9 cellular contexts compared by ENCODE assay signal in genomic region chr1:91884459-91885290, GRCh38. TPM values are rescaled to one million over a fixed set of nuclear protein-coding genes. Genes with fewer than 3 reads are reported as not detected.
A peak's percentile ranks its signal among the peaks of the same experiment; 100 is the strongest.
DNase-seq lines count a peak whose midpoint lies in the region; ATAC-seq, FAIRE-seq and TF ChIP-seq lines count a peak whose summit lies in the region.
"Had no signal": no experiment of that assay in that cellular context is flagged by ENCODE, and none has a peak within 500 bp of the region (broad histone marks: within the 10 kb centered on the region; RNA-seq: fewer than 3 reads in every experiment).

No MANE protein-coding gene starts in this region.

- no peak overlapping the region for H2BK12ac ChIP-seq in mesenchymal stem cell (ENCODE audit: low read length in 2 of 2)

- CTCF ChIA-PET in HEK293 (lab: Yijun Ruan, JAX): interaction anchor here (0.5 to 2.2 kb wide), 7 partner anchors 9 to 348 kb away, joined by 3 to 8 read pairs (median 4); no protein-coding TSS in a partner anchor
- CTCF ChIA-PET in WTC11 (lab: Charles Lee): no interaction called here

- H4K91ac ChIP-seq in mesenchymal stem cell (ENCODE audit: low read length): no peak overlapping the region

- H3K27me3 ChIP-seq in ACC112 (ENCODE audit: insufficient read depth, low read length) (no peaks in the 10 kb centered on the region), mesenchymal stem cell (ENCODE audit: control insufficient read depth in 1 of 2, insufficient read depth in 1 of 2, low read length in 2 of 2) (no peaks in the 10 kb centered on the region), suprapubic skin (no peaks in the 10 kb centered on the region)

- no peaks in the 10 kb centered on the region for H3K9me3 ChIP-seq in HEK293 (ENCODE audit: control insufficient read depth, insufficient read depth, low read depth, low read length)
- no peaks in the 10 kb centered on the region for H3K9me3 ChIP-seq in mesenchymal stem cell (ENCODE audit: control insufficient read depth, low read length)
- no peaks in the 10 kb centered on the region for H3K9me3 ChIP-seq in suprapubic skin

- peak overlapping the region; percentile 59 for H3K4me2 ChIP-seq in mesenchymal stem cell (ENCODE audit: low read length, poor library complexity, severe bottlenecking)

- peak overlapping the region; percentile 97 for H3K9ac ChIP-seq in mesenchymal stem cell (ENCODE audit: low read length)

- H3K36me3 ChIP-seq in ACC112 (ENCODE audit: insufficient read depth, low read length): no peaks in the 10 kb centered on the region
- H3K36me3 ChIP-seq in HEK293 (ENCODE audit: control insufficient read depth in 2 of 2, insufficient read depth in 1 of 2, low read length in 2 of 2): no peaks in the 10 kb centered on the region
- H3K36me3 ChIP-seq in mesenchymal stem cell (ENCODE audit: control insufficient read depth in 1 of 2, insufficient read depth in 2 of 2, low read depth in 1 of 2, low read length in 2 of 2): peaks cover 0 to 15% of the 10 kb centered on the region in 2 experiments
- no peaks in the 10 kb centered on the region for H3K36me3 ChIP-seq in suprapubic skin

- no peaks in the 10 kb centered on the region for H3K9me3 Mint-ChIP-seq in WTC11

- no peak for TF ChIP-seq POLR2A in suprapubic skin (IDR thresholded peaks at IDR 0.05)

- no peak overlapping the region for H3K4ac ChIP-seq in mesenchymal stem cell (ENCODE audit: low read depth in 1 of 2, low read length in 2 of 2)

- H3K14ac ChIP-seq in mesenchymal stem cell (ENCODE audit: low read length in 2 of 2): no peak overlapping the region

- peak overlapping the region; percentile 90 for H3K4me3 Mint-ChIP-seq in WTC11

- 16% methylated on average over 24 of the region's 25 CpGs for WGBS in mesenchymal stem cell
- 4% methylated on average over 25 of the region's 25 CpGs for WGBS in suprapubic skin

- no peak overlapping the region for H2BK120ac ChIP-seq in mesenchymal stem cell (ENCODE audit: low read depth, low read length)

- peaks cover 16% of the 10 kb centered on the region for H3K4me1 ChIP-seq in ACC112 (ENCODE audit: control insufficient read depth, insufficient read depth, low read length, unreplicated experiment)
- peaks cover 4% of the 10 kb centered on the region for H3K4me1 ChIP-seq in HEK293 (ENCODE audit: control insufficient read depth, insufficient read depth, low read length)
- H3K4me1 ChIP-seq in mesenchymal stem cell (ENCODE audit: control insufficient read depth, insufficient read depth, low read depth, low read length): peaks cover 3% of the 10 kb centered on the region
- H3K4me1 ChIP-seq in suprapubic skin: peaks cover 44% of the 10 kb centered on the region

- H3K23ac ChIP-seq in mesenchymal stem cell (ENCODE audit: low read length in 2 of 2): no peak overlapping the region

- H3K4me3 ChIP-seq in ACC112 (ENCODE audit: low read depth, low read length): peak overlapping the region; percentile 99
- peak overlapping the region; percentile 95 for H3K4me3 ChIP-seq in HEK293 (ENCODE audit: low read depth, low read length)
- peak overlapping the region; percentile 88 to 95 for H3K4me3 ChIP-seq in mesenchymal stem cell (ENCODE audit: insufficient read depth in 1 of 2, low read depth in 1 of 2, low read length in 2 of 2)
- H3K4me3 ChIP-seq in suprapubic skin: peak overlapping the region; percentile 92

- H3K18ac ChIP-seq in mesenchymal stem cell (ENCODE audit: low read depth in 1 of 2, low read length in 2 of 2): no peak overlapping the region

- no peak overlapping the region for H2AK5ac ChIP-seq in mesenchymal stem cell (ENCODE audit: low read length, severe bottlenecking)

- peaks cover 33% of the 10 kb centered on the region for H3K79me2 ChIP-seq in ACC112 (ENCODE audit: control insufficient read depth, insufficient read depth, low read length, unreplicated experiment)

- DNase-seq in WTC11 (ENCODE audit: low spot score): peak; percentile 36
- DNase-seq in dermis blood vessel endothelial cell: peak; percentile 57
- DNase-seq in mesenchymal stem cell: peak; percentile 38
- DNase-seq in suprapubic skin (ENCODE audit: low spot score in 2 of 2): no peak
- no peak for DNase-seq in D721Med (ENCODE audit: insufficient read length, low spot score)

- POLR2A ChIA-PET in HEK293 (lab: Yijun Ruan, JAX) (interaction anchor here (0.8 to 1.4 kb wide), 2 partner anchors 11 to 38 kb away, joined by 4 to 5 read pairs; no protein-coding TSS in a partner anchor), WTC11 (lab: Charles Lee) (no interaction called here)

- H3K79me1 ChIP-seq in mesenchymal stem cell (replicated peaks; ENCODE audit: low read length, poor library complexity, severe bottlenecking): peaks cover 8% of the 10 kb centered on the region

- H2BK5ac ChIP-seq in mesenchymal stem cell (ENCODE audit: low read depth, low read length, poor library complexity, severe bottlenecking): no peak overlapping the region

- no peak overlapping the region for H2BK15ac ChIP-seq in mesenchymal stem cell (ENCODE audit: low read depth, poor library complexity, severe bottlenecking)

- H4K8ac ChIP-seq in mesenchymal stem cell (ENCODE audit: low read length): no peak overlapping the region

- H2AFZ ChIP-seq in ACC112 (ENCODE audit: low read length, unreplicated experiment) (peak overlapping the region; percentile 47), mesenchymal stem cell (ENCODE audit: low read depth, low read length) (peak overlapping the region; percentile 6)

- H3K27ac ChIP-seq in ACC112 (ENCODE audit: low read depth, low read length) (peak overlapping the region; percentile 30; the same call in 1 of the 2 replicates), HEK293 (ENCODE audit: extremely low read depth, low read depth, low read length) (peak overlapping the region; percentile 93; the same call in 1 of the 2 replicates), mesenchymal stem cell (ENCODE audit: low read length, poor library complexity, severe bottlenecking) (no peak overlapping the region), suprapubic skin (peak overlapping the region; percentile 96)

- no peak overlapping the region for H3K27ac Mint-ChIP-seq in WTC11

- no peak for FAIRE-seq in D721Med (lab: Jason Lieb, UNC)
- FAIRE-seq: GM18507 had no signal

- TF ChIP-seq CTCF in HEK293 (tag by site-specific recombination; IDR thresholded peaks at IDR 0.05) (no peak), WTC11 (IDR thresholded peaks at IDR 0.05) (no peak), suprapubic skin (IDR thresholded peaks at IDR 0.05) (no peak), D721Med (IDR thresholded peaks at IDR 0.05; ENCODE audit: insufficient read depth, missing control alignments) (no peak)

- no peaks in the 10 kb centered on the region for H3K36me3 Mint-ChIP-seq in WTC11

- ATAC-seq in WTC11 (peak; percentile 33), GM19035 (IDR thresholded peaks at IDR 0.05; ENCODE audit: unreplicated experiment) (no peak)

- peaks cover 43% of the 10 kb centered on the region for H3K27me3 Mint-ChIP-seq in WTC11 (ENCODE audit: low read depth)

- peaks cover 9% of the 10 kb centered on the region for H3K4me1 Mint-ChIP-seq in WTC11

- no peak for TF ChIP-seq EP300 in suprapubic skin (IDR thresholded peaks at IDR 0.05)

TF ChIP-seq in HEK293, 187 proteins besides CTCF, POLR2A, EP300 and RAD21 (continues in another document):
- TF ChIP-seq ZNF121 (tag by site-specific recombination; IDR thresholded peaks at IDR 0.05): peak; percentile 23; the same call in 1 of the 2 replicates
- 0 out of 2 replicates have a peak, but pooled peaks have one; percentile 33 for TF ChIP-seq ZNF610 (tag by site-specific recombination; IDR thresholded peaks at IDR 0.05; ENCODE audit: borderline replicate concordance)
- no peak for TF ChIP-seq YY2 (tag by site-specific recombination; IDR thresholded peaks at IDR 0.05)
- no peak for TF ChIP-seq ZNF274 (IDR thresholded peaks at IDR 0.05; ENCODE audit: low read length)
- no peak for TF ChIP-seq ZNF274 (tag by site-specific recombination; IDR thresholded peaks at IDR 0.05; ENCODE audit: borderline replicate concordance)
- no peak for TF ChIP-seq GLI2 (tag by site-specific recombination; IDR thresholded peaks at IDR 0.05; ENCODE audit: borderline replicate concordance, low read depth)
- TF ChIP-seq IKZF3 (tag by site-specific recombination; IDR thresholded peaks at IDR 0.05): no peak
- peak; percentile 76 for TF ChIP-seq ZBTB17 (tag by site-specific recombination; IDR thresholded peaks at IDR 0.05)
- no peak for TF ChIP-seq ZNF16 (tag by site-specific recombination; IDR thresholded peaks at IDR 0.05; ENCODE audit: low read depth)

TF ChIP-seq in WTC11, 78 proteins besides CTCF, POLR2A, EP300 and RAD21:
- TF ChIP-seq ZNF425 (CRISPR knock-in tag; conservative IDR thresholded peaks at IDR 0.05): no peak
- no peak for TF ChIP-seq RELA (CRISPR knock-in tag; IDR thresholded peaks at IDR 0.05; ENCODE audit: borderline replicate concordance)
- no peak for TF ChIP-seq E2F1 (CRISPR knock-in tag; IDR thresholded peaks at IDR 0.05)

RNA-seq across cellular contexts. Expression of gene TGFBR3, which starts 1.3 kb away (rescaled TPM):
- total RNA-seq in WTC11 (2021): 3.7 to 4.2 TPM (median 3.7 TPM) in 3 replicates
- 23.6 and 33.2 TPM in 2 replicates for total RNA-seq in dermis blood vessel endothelial cell
- polyA plus RNA-seq in mesenchymal stem cell (2013, experiment 1 of 2): 10.0 TPM
- 10.3 TPM for polyA plus RNA-seq in mesenchymal stem cell (2013, experiment 2 of 2)
- 100 to 1,000 TPM in 2 of 4 donors, 10 to 100 TPM in 2; 91.3 to 131 (median 114) TPM for total RNA-seq in suprapubic skin

Comparison
In these comparisons a context has a peak if more than half of its experiments do, and no peak if none do; other contexts are left out.
1. DNase-seq: peak in WTC11 (single experiment), dermis blood vessel endothelial cell (single experiment) and mesenchymal stem cell (single experiment); none in suprapubic skin (0 of 2) and D721Med (single experiment).
2. Peak in every context shown above with its lines, with median percentiles within 50 percentile points of each other: H3K4me3 ChIP-seq.